In the genomic region with DNA sequence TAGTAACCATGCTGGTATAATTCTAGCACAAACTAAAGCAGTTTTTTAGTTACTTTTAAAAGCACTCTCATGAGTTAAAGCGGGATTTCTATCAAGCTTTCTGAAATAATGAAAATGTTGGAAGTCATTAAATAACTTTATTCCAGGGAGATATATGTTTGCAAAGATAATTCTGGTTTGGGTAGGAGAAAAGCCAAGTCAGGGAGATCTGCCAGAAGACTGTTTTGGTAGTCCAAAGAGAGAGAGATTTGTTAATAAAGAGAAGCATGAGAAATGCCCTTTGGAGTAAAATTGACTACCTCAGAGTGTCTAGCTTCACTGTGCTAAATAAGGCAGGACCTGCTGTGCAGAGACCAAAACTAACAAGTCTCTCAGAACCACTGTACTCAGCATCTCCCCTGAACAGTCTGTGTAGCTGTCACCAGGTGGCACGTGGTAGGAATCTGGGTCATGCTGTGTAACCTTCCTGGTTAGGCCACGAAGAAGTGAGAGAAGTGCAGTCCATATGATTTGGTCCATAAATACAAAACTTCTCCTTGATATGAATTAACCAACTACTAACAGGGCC, we compare ENCODE assay signal across 9 cellular contexts. TPM values are rescaled to one million over a fixed set of nuclear protein-coding genes. Genes with fewer than 3 reads are reported as not detected.
A peak's percentile ranks its signal among the peaks of the same experiment; 100 is the strongest.
DNase-seq lines count a peak whose midpoint lies in the region; ATAC-seq and TF ChIP-seq lines count a peak whose summit lies in the region.
"Had no signal": no experiment of that assay in that cellular context is flagged by ENCODE, and none has a peak within 500 bp of the region (broad histone marks: within the 10 kb centered on the region; RNA-seq: fewer than 3 reads in every experiment).

No MANE protein-coding gene starts in this region.

- TF ChIP-seq CTCF in LNCaP clone FGC (IDR thresholded peaks at IDR 0.05; ENCODE audit: control insufficient read depth, extremely low read depth, insufficient read depth) (no peak), ascending aorta (IDR thresholded peaks at IDR 0.05) (no peak), suprapubic skin (IDR thresholded peaks at IDR 0.05) (no peak)

- H3K4me1 ChIP-seq in ascending aorta = peaks cover 0 to 10% of the 10 kb centered on the region in 2 donors
- H3K4me1 ChIP-seq in suprapubic skin = peaks cover 17% of the 10 kb centered on the region

- TF ChIP-seq POLR2A in suprapubic skin (IDR thresholded peaks at IDR 0.05) = no peak

- peak; percentile 10 for DNase-seq in GDM1 (lab: John Stamatoyannopoulos, UW)
- peak; percentile 19 for DNase-seq in LNCaP clone FGC (ENCODE audit: low read depth)
- peak in 1 of 2 donors; percentile 15 for DNase-seq in ascending aorta (ENCODE audit: low spot score in 2 of 2)
- DNase-seq in left lobe of liver (ENCODE audit: low spot score) = peak; percentile 60
- DNase-seq in suprapubic skin (ENCODE audit: low spot score in 2 of 2) = no peak
- no peak for DNase-seq in HPDE6-E6E7 (ENCODE audit: extremely low spot score)
- DNase-seq in H7 = no peak
- DNase-seq: activated B cell treated with CpG ODN at 0.5 μM for 24 hours had no signal

- H3K36me3 ChIP-seq in ascending aorta (no peaks in the 10 kb centered on the region), suprapubic skin (no peaks in the 10 kb centered on the region), H7 (replicated peaks; ENCODE audit: control insufficient read depth, insufficient read depth, low read length) (no peaks in the 10 kb centered on the region)

- no peak for TF ChIP-seq EP300 in suprapubic skin (IDR thresholded peaks at IDR 0.05)

- H3K9me3 ChIP-seq in ascending aorta (no peaks in the 10 kb centered on the region), suprapubic skin (no peaks in the 10 kb centered on the region)

- intact Hi-C loops in ascending aorta (cut with DNase I) = loop anchor here (2.0 to 10.0 kb wide), 4 partner anchors 15 to 227 kb away; partner anchors contain the start of genes SLC35G2 and STAG1

- no peak overlapping the region for H3K4me3 ChIP-seq in LNCaP clone FGC (ENCODE audit: low read depth, low read length)
- H3K4me3 ChIP-seq in ascending aorta = peak overlapping the region; percentile 49 to 50
- H3K4me3 ChIP-seq in suprapubic skin = no peak overlapping the region
- H3K4me3 ChIP-seq in H7 (ENCODE audit: insufficient read depth, low read depth, low read length) = no peak overlapping the region

- WGBS in suprapubic skin = 52% methylated on average over 3 of the region's 3 CpGs

- peak; percentile 86 for ATAC-seq in GM21423 (IDR thresholded peaks at IDR 0.05; ENCODE audit: unreplicated experiment)
- ATAC-seq in left lobe of liver = peak; percentile 94

- H3K27ac ChIP-seq in ascending aorta = peak overlapping the region; percentile 63 to 67
- H3K27ac ChIP-seq in suprapubic skin = peak overlapping the region; percentile 62

- H3K27me3 ChIP-seq in ascending aorta (no peaks in the 10 kb centered on the region), suprapubic skin (no peaks in the 10 kb centered on the region), H7 (ENCODE audit: control insufficient read depth, insufficient read depth, low read length) (no peaks in the 10 kb centered on the region)

RNA-seq across cellular contexts. Expression of gene SLC35G2, which starts 31.6 kb away (rescaled TPM):
- total RNA-seq in ascending aorta = 10.0 TPM
- total RNA-seq in left lobe of liver = 0.70 TPM
- 1 to 10 TPM in 3 of 4 donors, under 1 TPM in 1; 0.98 to 3.7 (median 1.1) TPM for total RNA-seq in suprapubic skin
- total RNA-seq in H7 (2014; rRNA removed; shearing (Covaris generic)) = 6.7 and 7.2 TPM in 2 replicates

RNA-seq across cellular contexts. Expression of gene STAG1, which starts 35.1 kb away (rescaled TPM):
- 27.2 TPM for total RNA-seq in ascending aorta
- total RNA-seq in left lobe of liver = 11.0 TPM
- 10 to 100 TPM; 33.8 to 76.4 (median 38.0) TPM for total RNA-seq in suprapubic skin
- 10.5 and 11.6 TPM in 2 replicates for total RNA-seq in H7 (2014; rRNA removed; shearing (Covaris generic))

Comparison
In these comparisons a context has a peak if more than half of its experiments do, and no peak if none do; other contexts are left out.
1. DNase-seq: peak in GDM1 (single experiment), LNCaP clone FGC (single experiment) and left lobe of liver (single experiment); none in suprapubic skin (0 of 2), HPDE6-E6E7 (single experiment) and H7 (single experiment).
2. H3K4me3 ChIP-seq: peak in ascending aorta (2 of 2); none in LNCaP clone FGC (single experiment), suprapubic skin (single experiment) and H7 (single experiment).